Comparison of ENCODE assay signal across 14 cellular contexts in the genomic region with DNA sequence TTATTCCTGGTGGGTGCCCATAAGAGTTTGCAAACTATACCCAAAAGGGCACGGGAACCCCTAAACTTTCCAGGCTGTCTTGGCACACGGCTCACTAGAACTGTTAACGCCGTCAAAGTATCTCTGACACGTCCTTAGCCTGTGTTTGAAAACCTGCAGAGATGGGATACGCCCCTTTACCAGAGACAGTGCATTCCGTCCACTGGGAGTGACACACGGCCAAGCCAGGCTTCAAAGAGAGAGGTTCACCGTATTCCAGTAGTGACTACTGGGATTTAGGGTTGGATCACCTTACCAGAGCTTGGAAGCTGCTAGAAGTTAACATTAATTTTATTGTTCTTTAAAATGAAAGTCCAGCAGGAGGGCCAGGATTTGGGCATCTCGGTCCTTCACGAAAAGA.
DNase-seq lines count a peak whose midpoint lies in the region; ATAC-seq and TF ChIP-seq lines count a peak whose summit lies in the region.
"Had no signal": no experiment of that assay in that cellular context is flagged by ENCODE, and none has a peak within 500 bp of the region (broad histone marks: within the 10 kb centered on the region; RNA-seq: fewer than 3 reads in every experiment).

No MANE protein-coding gene starts in this region.

- CTCF ChIA-PET in activated naive CD4-positive, alpha-beta T cell treated with anti-CD3 and anti-CD28 coated beads for 36 hours (lab: Charles Lee), result no interaction called here

- H3K79me2 ChIP-seq in mesendoderm (ENCODE audit: control insufficient read depth, insufficient read depth, low read length), result no peaks in the 10 kb centered on the region

- no peak overlapping the region for H2BK15ac ChIP-seq in mesendoderm (replicated peaks; ENCODE audit: low read depth)

- no peak overlapping the region for H3K56ac ChIP-seq in mesendoderm (ENCODE audit: low read length)

- no peaks in the 10 kb centered on the region for H3K9me3 ChIP-seq in SJCRH30 (replicated peaks)
- no peaks in the 10 kb centered on the region for H3K9me3 ChIP-seq in esophagus muscularis mucosa
- no peaks in the 10 kb centered on the region for H3K9me3 ChIP-seq in thoracic aorta
- H3K9me3 ChIP-seq: BLaER1 treated with 17β-estradiol and CSF1 and Interleukin-3, amounts not matched to agents 10 nM and 100 nM; pancreas; stomach had no signal

- no peak for TF ChIP-seq POLR2A in esophagus muscularis mucosa (IDR thresholded peaks at IDR 0.05; ENCODE audit: low read depth)

- H3K4me3 Mint-ChIP-seq in activated naive CD4-positive, alpha-beta T cell treated with anti-CD3 and anti-CD28 coated beads for 36 hours, result no peak overlapping the region
- H3K4me3 Mint-ChIP-seq: activated CD8-positive, alpha-beta T cell treated with anti-CD3 and anti-CD28 coated beads, Interleukin-2, amount 10 ng/mL, durations not matched to agents 7 days and 5 days; IgD-negative memory B cell had no signal

- DNase-seq in SJCRH30 (no peak), esophagus muscularis mucosa (ENCODE audit: extremely low spot score) (peak; percentile 91), mesendoderm (peak; percentile 30), thoracic aorta (ENCODE audit: low spot score) (no peak), occipital lobe (lab: John Stamatoyannopoulos, UW) (no peak), cerebellar cortex (ENCODE audit: low spot score) (no peak)
- DNase-seq in activated naive CD4-positive, alpha-beta T cell treated with anti-CD3 and anti-CD28 coated beads for 36 hours, result no peak
- DNase-seq: activated CD8-positive, alpha-beta T cell treated with anti-CD3 and anti-CD28 coated beads, Interleukin-2, amount 10 ng/mL, durations not matched to agents 7 days and 5 days; pancreas; PC-9; stimulated activated CD4-positive, alpha-beta T cell treated with anti-CD3 and anti-CD28 coated beads, Interleukin-15, amount 100 ng/mL, for 24 hours; stomach had no signal

- no peak overlapping the region for H3K4me3 ChIP-seq in SJCRH30
- H3K4me3 ChIP-seq in esophagus muscularis mucosa, result no peak overlapping the region
- H3K4me3 ChIP-seq in mesendoderm (ENCODE audit: low read length), result no peak overlapping the region
- peak overlapping the region; percentile 37 for H3K4me3 ChIP-seq in thoracic aorta
- H3K4me3 ChIP-seq: BLaER1 treated with 17β-estradiol and CSF1 and Interleukin-3, amounts not matched to agents 10 nM and 100 nM; pancreas; PC-9; stomach had no signal

- no peak overlapping the region for H4K8ac ChIP-seq in mesendoderm (ENCODE audit: low read depth, low read length)

- H3K4ac ChIP-seq in mesendoderm (ENCODE audit: low read depth, low read length), result no peak overlapping the region

- no peak overlapping the region for H3K23ac ChIP-seq in mesendoderm (ENCODE audit: low read length)

- intact Hi-C loops in esophagus muscularis mucosa (cut with DNase I), result no loop called here
- intact Hi-C loops in activated naive CD4-positive, alpha-beta T cell treated with anti-CD3 and anti-CD28 coated beads for 36 hours (cut with micrococcal nuclease), result no loop called here

- H3K9ac ChIP-seq in mesendoderm (ENCODE audit: low read length), result no peak overlapping the region
- H3K9ac ChIP-seq: BLaER1 treated with 17β-estradiol and CSF1 and Interleukin-3, amounts not matched to agents 10 nM and 100 nM had no signal

- H3K79me1 ChIP-seq in mesendoderm (ENCODE audit: low read length), result no peaks in the 10 kb centered on the region

- TF ChIP-seq CTCF in esophagus muscularis mucosa (IDR thresholded peaks at IDR 0.05) (peak; percentile 13 to 43 (median 15)), thoracic aorta (IDR thresholded peaks at IDR 0.05) (no peak)

- TF ChIP-seq EP300 in esophagus muscularis mucosa (IDR thresholded peaks at IDR 0.05), result no peak

- H3K36me3 ChIP-seq in SJCRH30 (no peaks in the 10 kb centered on the region), esophagus muscularis mucosa (no peaks in the 10 kb centered on the region), mesendoderm (ENCODE audit: control insufficient read depth, insufficient read depth, low read length) (no peaks in the 10 kb centered on the region), thoracic aorta (no peaks in the 10 kb centered on the region)
- H3K36me3 ChIP-seq: BLaER1 treated with 17β-estradiol and CSF1 and Interleukin-3, amounts not matched to agents 10 nM and 100 nM; pancreas; stomach had no signal

- no peak overlapping the region for H2BK5ac ChIP-seq in mesendoderm (ENCODE audit: low read length)

- no peak overlapping the region for H4K5ac ChIP-seq in mesendoderm (ENCODE audit: low read length)

- H3K27ac ChIP-seq in SJCRH30 (peak overlapping the region; percentile 27; the same call in 1 of the 2 replicates), esophagus muscularis mucosa (replicated peaks in 1 of 4) (peak overlapping the region in 3 of 4 donors; percentile 6 to 79 (median 32)), mesendoderm (ENCODE audit: low read depth, low read length) (no peak overlapping the region), thoracic aorta (peak overlapping the region; percentile 72 to 77)
- H3K27ac ChIP-seq: BLaER1 treated with 17β-estradiol and CSF1 and Interleukin-3, amounts not matched to agents 10 nM and 100 nM; pancreas; PC-9 had no signal

- H3K36me3 Mint-ChIP-seq in activated naive CD4-positive, alpha-beta T cell treated with anti-CD3 and anti-CD28 coated beads for 36 hours (ENCODE audit: low read depth), result no peaks in the 10 kb centered on the region
- H3K36me3 Mint-ChIP-seq: IgD-negative memory B cell had no signal

- ATAC-seq in thoracic aorta (ENCODE audit: insufficient number of reproducible peaks, low FRiP score, low read depth), result no peak
- ATAC-seq: activated CD8-positive, alpha-beta T cell treated with anti-CD3 and anti-CD28 coated beads, Interleukin-2, amount 10 ng/mL, durations not matched to agents 7 days and 5 days had no signal

- peaks cover 7% of the 10 kb centered on the region for H3K27me3 Mint-ChIP-seq in activated naive CD4-positive, alpha-beta T cell treated with anti-CD3 and anti-CD28 coated beads for 36 hours (ENCODE audit: low read depth)

- no peak overlapping the region for H3K18ac ChIP-seq in mesendoderm (ENCODE audit: low read length)

- no peak overlapping the region for H2AK5ac ChIP-seq in mesendoderm (ENCODE audit: low read length)

- no peak overlapping the region for H3K27ac Mint-ChIP-seq in activated naive CD4-positive, alpha-beta T cell treated with anti-CD3 and anti-CD28 coated beads for 36 hours
- H3K27ac Mint-ChIP-seq: activated CD8-positive, alpha-beta T cell treated with anti-CD3 and anti-CD28 coated beads, Interleukin-2, amount 10 ng/mL, durations not matched to agents 7 days and 5 days; IgD-negative memory B cell had no signal

- H3K4me1 ChIP-seq in SJCRH30, result peaks cover 14% of the 10 kb centered on the region
- peaks cover 16 to 65% (median 56%) of the 10 kb centered on the region in 4 donors for H3K4me1 ChIP-seq in esophagus muscularis mucosa
- H3K4me1 ChIP-seq in mesendoderm (ENCODE audit: control insufficient read depth, low read depth, low read length), result no peaks in the 10 kb centered on the region
- H3K4me1 ChIP-seq in thoracic aorta (ENCODE audit: control insufficient read depth in 1 of 2, low read depth in 2 of 2), result peaks cover 21 to 64% of the 10 kb centered on the region in 2 donors
- H3K4me1 ChIP-seq: pancreas had no signal

- H3K4me2 ChIP-seq in mesendoderm (ENCODE audit: low read length), result no peak overlapping the region
- H3K4me2 ChIP-seq: BLaER1 treated with 17β-estradiol and CSF1 and Interleukin-3, amounts not matched to agents 10 nM and 100 nM; PC-9 had no signal

- no peaks in the 10 kb centered on the region for H3K9me3 Mint-ChIP-seq in activated naive CD4-positive, alpha-beta T cell treated with anti-CD3 and anti-CD28 coated beads for 36 hours

- no peak overlapping the region for H2BK120ac ChIP-seq in mesendoderm (ENCODE audit: low read depth, low read length)

- H3K27me3 ChIP-seq in SJCRH30 (no peaks in the 10 kb centered on the region), esophagus muscularis mucosa (no peaks in the 10 kb centered on the region), mesendoderm (ENCODE audit: insufficient read depth, low read length, poor library complexity) (no peaks in the 10 kb centered on the region), thoracic aorta (replicated peaks; ENCODE audit: insufficient read depth) (no peaks in the 10 kb centered on the region)
- H3K27me3 ChIP-seq: BLaER1 treated with 17β-estradiol and CSF1 and Interleukin-3, amounts not matched to agents 10 nM and 100 nM; pancreas; stomach had no signal

- H3K4me1 Mint-ChIP-seq in activated naive CD4-positive, alpha-beta T cell treated with anti-CD3 and anti-CD28 coated beads for 36 hours (ENCODE audit: low read depth), result no peaks in the 10 kb centered on the region
- H3K4me1 Mint-ChIP-seq: IgD-negative memory B cell had no signal

- WGBS in esophagus muscularis mucosa, result 70% methylated on average over 11 of the region's 11 CpGs
- no CpG with 5 or more reads among the region's 11 CpGs for WGBS in mesendoderm (ENCODE audit: extremely low coverage, insufficient coverage, low lambda C conversion rate)

Comparison
In these comparisons a context has a peak if more than half of its experiments do, and no peak if none do; other contexts are left out.
1. DNase-seq: peak in esophagus muscularis mucosa (single experiment) and mesendoderm (single experiment); none in SJCRH30 (0 of 2), thoracic aorta (single experiment), occipital lobe (single experiment), activated naive CD4-positive, alpha-beta T cell treated with anti-CD3 and anti-CD28 coated beads for 36 hours (single experiment) and cerebellar cortex (single experiment).